19 cellular contexts compared by ENCODE assay signal in the genomic region with DNA sequence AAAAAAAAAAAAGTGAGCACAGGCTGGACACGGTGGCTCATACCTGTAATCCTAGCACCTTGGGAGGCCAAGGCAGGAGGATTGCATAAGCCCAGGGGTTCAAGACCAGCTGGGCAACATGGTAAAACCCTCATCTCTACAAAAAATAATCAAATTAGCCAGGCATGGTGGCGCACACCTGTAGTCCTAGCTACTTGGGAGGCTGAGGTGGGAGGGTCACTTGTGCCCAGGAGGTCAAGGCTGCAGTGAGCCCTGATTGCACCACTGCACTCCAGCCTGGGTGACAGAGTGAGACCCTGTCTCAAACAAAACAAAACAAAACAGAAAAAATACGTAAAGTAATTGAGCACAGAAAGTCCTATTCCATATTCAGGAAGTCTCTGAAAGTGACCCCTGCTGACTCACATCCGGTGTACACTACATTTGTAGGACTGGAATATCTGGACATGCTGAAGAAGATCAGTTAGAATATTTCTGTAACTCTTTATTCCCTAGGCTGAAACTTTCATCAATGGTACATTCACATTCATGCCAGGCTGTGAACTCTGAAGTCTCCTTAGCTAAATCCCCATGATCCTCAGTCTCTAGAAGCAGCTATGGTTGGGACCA.
A peak's percentile ranks its signal among the peaks of the same experiment; 100 is the strongest.
DNase-seq lines count a peak whose midpoint lies in the region; ATAC-seq and TF ChIP-seq lines count a peak whose summit lies in the region.
"Had no signal": no experiment of that assay in that cellular context is flagged by ENCODE, and none has a peak within 500 bp of the region (broad histone marks: within the 10 kb centered on the region; RNA-seq: fewer than 3 reads in every experiment).

No MANE protein-coding gene starts in this region.

- H4K20me1 ChIP-seq in hepatocyte (ENCODE audit: insufficient read depth, poor library complexity, severe bottlenecking): no peaks in the 10 kb centered on the region

- no peak for TF ChIP-seq POLR2A in esophagus muscularis mucosa (IDR thresholded peaks at IDR 0.05; ENCODE audit: low read depth)

- 92% methylated on average over 4 of the region's 4 CpGs for WGBS in hepatocyte (ENCODE audit: low lambda C conversion rate, missing lambda C conversion rate)
- WGBS in esophagus muscularis mucosa: 83% methylated on average over 4 of the region's 4 CpGs

- H3K79me2 ChIP-seq in ACC112 (ENCODE audit: control insufficient read depth, insufficient read depth, low read length, unreplicated experiment) (no peaks in the 10 kb centered on the region), hepatocyte (no peaks in the 10 kb centered on the region)

- H3K4me3 ChIP-seq in ACC112 (ENCODE audit: low read depth, low read length): 0 out of 2 replicates have a peak overlapping the region, but pooled peaks have one; percentile 1
- no peak overlapping the region for H3K4me3 ChIP-seq in cardiac fibroblast (replicated peaks in 1 of 2; ENCODE audit: low read depth in 2 of 2, low read length in 2 of 2)
- no peak overlapping the region for H3K4me3 ChIP-seq in hepatocyte
- no peak overlapping the region for H3K4me3 ChIP-seq in esophagus muscularis mucosa
- H3K4me3 ChIP-seq: body of pancreas had no signal

- no peaks in the 10 kb centered on the region for H3K27me3 ChIP-seq in ACC112 (ENCODE audit: insufficient read depth, low read length)
- H3K27me3 ChIP-seq in hepatocyte: no peaks in the 10 kb centered on the region
- H3K27me3 ChIP-seq in esophagus muscularis mucosa: no peaks in the 10 kb centered on the region
- H3K27me3 ChIP-seq: body of pancreas had no signal

- intact Hi-C loops in esophagus muscularis mucosa (cut with DNase I): no loop called here

- H3K9me2 ChIP-seq in hepatocyte (replicated peaks; ENCODE audit: insufficient read depth): no peaks in the 10 kb centered on the region

- no peak overlapping the region for H2AFZ ChIP-seq in ACC112 (ENCODE audit: low read length, unreplicated experiment)
- no peak overlapping the region for H2AFZ ChIP-seq in hepatocyte

- H3K36me3 ChIP-seq in ACC112 (ENCODE audit: insufficient read depth, low read length) (peaks cover 9% of the 10 kb centered on the region; the same call in 1 of the 2 replicates), hepatocyte (replicated peaks; ENCODE audit: insufficient read depth, low read depth) (no peaks in the 10 kb centered on the region), esophagus muscularis mucosa (peaks cover 12 to 48% (median 26%) of the 10 kb centered on the region in 4 donors)

- no peak for TF ChIP-seq EP300 in esophagus muscularis mucosa (IDR thresholded peaks at IDR 0.05)

- H3K27ac ChIP-seq in ACC112 (ENCODE audit: low read depth, low read length): peak overlapping the region; percentile 94
- H3K27ac ChIP-seq in hepatocyte: peak overlapping the region; percentile 35
- H3K27ac ChIP-seq in esophagus muscularis mucosa (replicated peaks in 1 of 4): no peak overlapping the region
- H3K27ac ChIP-seq: body of pancreas had no signal

- H3K9me3 ChIP-seq in hepatocyte (ENCODE audit: low read depth) (no peaks in the 10 kb centered on the region), esophagus muscularis mucosa (peaks cover 0 to 8% (median 0%) of the 10 kb centered on the region in 4 donors)
- H3K9me3 ChIP-seq: body of pancreas had no signal

- no peak for ATAC-seq in left lobe of liver
- ATAC-seq: body of pancreas, left cardiac atrium had no signal

- peak; percentile 72 for DNase-seq in M059J (ENCODE audit: low read depth)
- DNase-seq in cardiac fibroblast (ENCODE audit: low read depth in 2 of 2): peak; percentile 50 to 71
- no peak for DNase-seq in hepatocyte (ENCODE audit: low spot score)
- no peak for DNase-seq in NCI-H1417 (lab: John Stamatoyannopoulos, UW)
- no peak for DNase-seq in NCI-H2029 (lab: John Stamatoyannopoulos, UW)
- no peak for DNase-seq in left lobe of liver (ENCODE audit: low spot score)
- DNase-seq in esophagus muscularis mucosa (ENCODE audit: extremely low spot score): no peak
- DNase-seq: activated CD4-positive, alpha-beta T cell treated with anti-CD3 and anti-CD28 coated beads, Interleukin-2, amount 50 U/mL, for 1 hour; activated naive CD4-positive, alpha-beta T cell treated with anti-CD3 and anti-CD28 coated beads, Interleukin-2, amount 50 U/mL, for 16 hours; activated T-cell treated with anti-CD3 and anti-CD28 coated beads for 4 hours; body of pancreas; left cardiac atrium; MM.1S; NCI-H1930; NCI-H510A; stimulated activated CD4-positive, alpha-beta T cell treated with anti-CD3 and anti-CD28 coated beads, Interleukin-15, amount 100 ng/mL, for 24 hours; stimulated activated naive CD4-positive, alpha-beta T cell treated with Interleukin-2 at 50 U/mL for 16 hours; T-helper 9 cell had no signal

- H3K4me2 ChIP-seq in hepatocyte: no peak overlapping the region

- TF ChIP-seq CTCF in cardiac fibroblast (IDR thresholded peaks at IDR 0.05; ENCODE audit: low read depth, low read length): no peak
- no peak for TF ChIP-seq CTCF in hepatocyte (IDR thresholded peaks at IDR 0.05; ENCODE audit: poor library complexity)
- no peak for TF ChIP-seq CTCF in esophagus muscularis mucosa (IDR thresholded peaks at IDR 0.05)

- H3K4me1 ChIP-seq in ACC112 (ENCODE audit: control insufficient read depth, insufficient read depth, low read length, unreplicated experiment): peaks cover 20% of the 10 kb centered on the region
- no peaks in the 10 kb centered on the region for H3K4me1 ChIP-seq in hepatocyte (ENCODE audit: insufficient read depth)
- H3K4me1 ChIP-seq in esophagus muscularis mucosa: no peaks in the 10 kb centered on the region

Comparison
In these comparisons a context has a peak if more than half of its experiments do, and no peak if none do; other contexts are left out.
1. H3K27ac ChIP-seq: peak in ACC112 (single experiment) and hepatocyte (single experiment); none in esophagus muscularis mucosa (0 of 4).
2. DNase-seq: peak in M059J (single experiment) and cardiac fibroblast (2 of 2); none in hepatocyte (single experiment), NCI-H1417 (0 of 3), NCI-H2029 (single experiment), left lobe of liver (single experiment) and esophagus muscularis mucosa (single experiment).